1 cellular context compared by ENCODE assay signal in genomic region chr1:34354367-34354766, GRCh38.
TF ChIP-seq lines count a peak whose summit lies in the region.

No MANE protein-coding gene starts in this region.

TF ChIP-seq in GM23338, 12 proteins besides CTCF, POLR2A, EP300 and RAD21 (continued from another document):
- TF ChIP-seq ZNF462 (CRISPR knock-in tag; IDR thresholded peaks at IDR 0.05) (no peak), POLR2AphosphoS5 (IDR thresholded peaks at IDR 0.05; ENCODE audit: low read depth) (no peak), CREB1 (CRISPR knock-in tag; IDR thresholded peaks at IDR 0.05; ENCODE audit: low read depth) (no peak), STAT1 (IDR thresholded peaks at IDR 0.05; ENCODE audit: unreplicated experiment) (no peak), REST (IDR thresholded peaks at IDR 0.05; ENCODE audit: unreplicated experiment) (no peak), EZH2phosphoT487 (IDR thresholded peaks at IDR 0.05; ENCODE audit: unreplicated experiment) (no peak), JUNB (IDR thresholded peaks at IDR 0.05; ENCODE audit: unreplicated experiment) (no peak), ETS1 (IDR thresholded peaks at IDR 0.05) (no peak), ZNF114 (CRISPR knock-in tag; IDR thresholded peaks at IDR 0.05) (no peak), ZNF331 (CRISPR knock-in tag; IDR thresholded peaks at IDR 0.05; ENCODE audit: low read depth) (no peak)
